ENCODE assay signal across 17 cellular contexts in the genomic region with DNA sequence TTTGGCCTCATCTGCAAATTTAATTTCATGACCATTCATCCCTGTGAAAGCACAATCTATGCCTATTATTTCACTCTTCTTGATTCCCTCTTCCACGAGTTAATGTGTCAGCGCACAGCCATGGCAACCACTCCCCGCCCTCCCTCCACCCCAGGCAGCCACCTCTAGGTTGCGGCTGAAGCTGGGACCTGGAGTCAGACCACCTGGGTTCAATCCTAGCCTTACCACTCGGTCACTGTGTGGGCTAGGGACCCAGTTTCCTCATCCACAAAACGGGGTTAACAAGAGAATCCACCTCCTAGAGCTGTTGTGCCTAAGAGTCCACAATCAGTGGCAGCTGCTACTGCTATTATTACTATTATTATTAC. TPM values are rescaled to one million over a fixed set of nuclear protein-coding genes. Genes with fewer than 3 reads are reported as not detected.
"Had no signal": no experiment of that assay in that cellular context is flagged by ENCODE, and none has a peak within 500 bp of the region (broad histone marks: within the 10 kb centered on the region; RNA-seq: fewer than 3 reads in every experiment).

No MANE protein-coding gene starts in this region.

- H3K27me3 ChIP-seq: upper lobe of left lung, vagina had no signal

- H3K27ac ChIP-seq: heart left ventricle, left lung, lower lobe of right lung, neural progenitor cell, tibial artery, upper lobe of left lung, vagina had no signal

- H3K9me3 ChIP-seq: heart left ventricle, left lung, lower lobe of right lung, tibial artery, upper lobe of left lung, vagina had no signal

- H3K4me1 ChIP-seq: heart left ventricle, left lung, lower lobe of right lung, neural progenitor cell, tibial artery, upper lobe of left lung, vagina had no signal

- DNase-seq: cerebellar nuclear complex; effector CD8-positive, alpha-beta T cell; foreskin melanocyte; left lung; lower lobe of right lung; midbrain; right cardiac atrium; stimulated activated CD4-positive, alpha-beta T cell treated with anti-CD3 and anti-CD28 coated beads, Interleukin-4, amount 100 ng/mL, for 1 hour; stimulated activated CD8-positive, alpha-beta memory T cell treated with anti-CD3 and anti-CD28 coated beads, Interleukin-4, amount 100 ng/mL, for 48 hours; stimulated activated naive CD8-positive, alpha-beta T cell treated with anti-CD3 and anti-CD28 coated beads, Interleukin-15, Interleukin-2, amounts not matched to agents 100 U/mL and 50 U/mL, for 24 hours; tibial artery; upper lobe of left lung had no signal

- H3K4me3 ChIP-seq: heart left ventricle, left lung, lower lobe of right lung, neural progenitor cell, tibial artery, upper lobe of left lung, vagina had no signal

- H3K36me3 ChIP-seq: heart left ventricle, left lung, lower lobe of right lung, neural progenitor cell, tibial artery, upper lobe of left lung, vagina had no signal

RNA-seq across cellular contexts. Expression of a gene that starts 9.9 kb away (rescaled TPM):
- total RNA-seq: lower lobe of right lung; natural killer cell treated with Interleukin-12 subunit alpha and Interleukin-12 subunit beta and Interleukin-15 and Interleukin-18, amount 100 ng/mL, for 72 hours had no signal
- polyA plus RNA-seq: keratinocyte had no signal
